Comparison of ENCODE assay signal across 21 cellular contexts in genomic region chr1:91714867-91715381, GRCh38.
DNase-seq lines count a peak whose midpoint lies in the region; ATAC-seq and TF ChIP-seq lines count a peak whose summit lies in the region.
"Had no signal": no experiment of that assay in that cellular context is flagged by ENCODE, and none has a peak within 500 bp of the region (broad histone marks: within the 10 kb centered on the region; RNA-seq: fewer than 3 reads in every experiment).

No MANE protein-coding gene starts in this region.

- H3K4me1 ChIP-seq in CD8-positive, alpha-beta memory T cell (ENCODE audit: insufficient read depth, low read length), result peaks cover 13% of the 10 kb centered on the region
- H3K4me1 ChIP-seq in sigmoid colon, result peaks cover 3 to 44% (median 41%) of the 10 kb centered on the region in 4 donors
- H3K4me1 ChIP-seq: BE2C, HAP-1, Peyer's patch, SJCRH30 had no signal

- CTCF ChIA-PET in CD8-positive, alpha-beta memory T cell (lab: Charles Lee), result no interaction called here

- POLR2A ChIA-PET in CD8-positive, alpha-beta memory T cell (lab: Charles Lee), result no interaction called here

- no peak for DNase-seq in CD8-positive, alpha-beta memory T cell
- DNase-seq in NCI-H524 treated with DMSO at 0.1 percent for 48 hours (lab: John Stamatoyannopoulos, UW) (peak; percentile 85), immature natural killer cell (no peak), sigmoid colon (no peak), activated gamma-delta T cell treated with Interleukin-2 at 50 U/mL for 16 hours (no peak), NCI-H146 treated with DMSO at 0.1 percent for 48 hours (lab: John Stamatoyannopoulos, UW; ENCODE audit: unreplicated experiment) (no peak)
- DNase-seq: BE2C; Caco-2; CD4-positive, CD25-positive, alpha-beta regulatory T cell; GM23248; IMR-90; MV-4-11; NCI-H1105 treated with DMSO at 0.1 percent for 48 hours; NCI-H1694; NCI-H2081; NCI-H748 treated with DMSO at 0.1 percent for 48 hours; Peyer's patch; SJCRH30 had no signal

- TF ChIP-seq POLR2A in sigmoid colon (IDR thresholded peaks at IDR 0.05), result no peak

- H3K36me3 ChIP-seq in CD8-positive, alpha-beta memory T cell (ENCODE audit: insufficient read depth, low read length), result peaks cover 30% of the 10 kb centered on the region
- H3K36me3 ChIP-seq in sigmoid colon, result peaks cover 7 to 78% (median 23%) of the 10 kb centered on the region in 4 donors
- H3K36me3 ChIP-seq: BE2C, HAP-1, SJCRH30 had no signal

- H3K9me3 ChIP-seq in CD8-positive, alpha-beta memory T cell (ENCODE audit: low read length), result no peaks in the 10 kb centered on the region
- H3K9me3 ChIP-seq in sigmoid colon, result no peaks in the 10 kb centered on the region
- H3K9me3 ChIP-seq: BE2C, Caco-2, HAP-1, Peyer's patch, SJCRH30 had no signal

- no peaks in the 10 kb centered on the region for H3K27me3 Mint-ChIP-seq in CD8-positive, alpha-beta memory T cell
- peaks cover 2 to 68% (median 34%) of the 10 kb centered on the region in 3 donors for H3K27me3 Mint-ChIP-seq in immature natural killer cell (ENCODE audit: low read depth in 3 of 3)
- H3K27me3 Mint-ChIP-seq: CD4-positive, CD25-positive, alpha-beta regulatory T cell had no signal

- ATAC-seq in HG02938 (IDR thresholded peaks at IDR 0.05; ENCODE audit: unreplicated experiment) (no peak), HG02678 (IDR thresholded peaks at IDR 0.05; ENCODE audit: unreplicated experiment) (no peak)

- no peak overlapping the region for H3K27ac ChIP-seq in CD8-positive, alpha-beta memory T cell (ENCODE audit: low read depth, low read length)
- peak overlapping the region; percentile 80 to 89 (median 85) for H3K27ac ChIP-seq in sigmoid colon
- H3K27ac ChIP-seq: GM23248, Peyer's patch, SJCRH30 had no signal

- H3K4me3 ChIP-seq in CD8-positive, alpha-beta memory T cell (ENCODE audit: low read length), result no peak overlapping the region
- no peak overlapping the region for H3K4me3 ChIP-seq in sigmoid colon
- H3K4me3 ChIP-seq: GM23248, HAP-1, Peyer's patch, SJCRH30 had no signal

- no peaks in the 10 kb centered on the region for H3K9me3 Mint-ChIP-seq in CD8-positive, alpha-beta memory T cell
- H3K9me3 Mint-ChIP-seq in immature natural killer cell, result no peaks in the 10 kb centered on the region
- H3K9me3 Mint-ChIP-seq: CD4-positive, CD25-positive, alpha-beta regulatory T cell had no signal

- WGBS in sigmoid colon, 2 donors, result 88 to 89% methylated on average over 8 of the region's 8 CpGs

- intact Hi-C loops in sigmoid colon (cut with DNase I), result loop anchor here (10.0 kb wide), 1 partner anchor 200 kb away; no protein-coding TSS in a partner anchor

- TF ChIP-seq EP300 in sigmoid colon (IDR thresholded peaks at IDR 0.05), result no peak

- peaks cover 37 to 49% (median 41%) of the 10 kb centered on the region in 3 donors for H3K4me1 Mint-ChIP-seq in CD8-positive, alpha-beta memory T cell
- H3K4me1 Mint-ChIP-seq in immature natural killer cell, result peaks cover 71 to 90% of the 10 kb centered on the region in 2 donors

- H3K4me3 Mint-ChIP-seq in CD8-positive, alpha-beta memory T cell, result no peak overlapping the region
- H3K4me3 Mint-ChIP-seq in immature natural killer cell, result peak overlapping the region in 1 of 5 donors; percentile 41
- H3K4me3 Mint-ChIP-seq: CD4-positive, CD25-positive, alpha-beta regulatory T cell had no signal

- H3K27ac Mint-ChIP-seq in CD8-positive, alpha-beta memory T cell, result peak overlapping the region in 5 of 8 donors; percentile 9 to 43 (median 34)
- H3K27ac Mint-ChIP-seq in immature natural killer cell, result peak overlapping the region; percentile 81 to 99 (median 93)

- no peaks in the 10 kb centered on the region for H3K27me3 ChIP-seq in CD8-positive, alpha-beta memory T cell (ENCODE audit: insufficient read depth, low read length, poor library complexity, severe bottlenecking)
- no peaks in the 10 kb centered on the region for H3K27me3 ChIP-seq in sigmoid colon
- H3K27me3 ChIP-seq: BE2C, Peyer's patch, SJCRH30 had no signal

- H3K36me3 Mint-ChIP-seq in CD8-positive, alpha-beta memory T cell, result peaks cover 35 to 89% (median 39%) of the 10 kb centered on the region in 3 donors
- peaks cover 55 to 90% (median 78%) of the 10 kb centered on the region in 3 donors for H3K36me3 Mint-ChIP-seq in immature natural killer cell

- no peak for TF ChIP-seq CTCF in sigmoid colon (IDR thresholded peaks at IDR 0.05)
